10 cellular contexts compared by ENCODE assay signal in genomic region chr2:197304556-197305011, GRCh38. TPM values are rescaled to one million over a fixed set of nuclear protein-coding genes. Genes with fewer than 3 reads are reported as not detected.
DNase-seq lines count a peak whose midpoint lies in the region; ATAC-seq lines count a peak whose summit lies in the region.
"Had no signal": no experiment of that assay in that cellular context is flagged by ENCODE, and none has a peak within 500 bp of the region (broad histone marks: within the 10 kb centered on the region; RNA-seq: fewer than 3 reads in every experiment).

No MANE protein-coding gene starts in this region.

- ATAC-seq in activated CD4-positive, CD25-positive, alpha-beta regulatory T cell treated with anti-CD3 and anti-CD28 coated beads, Interleukin-2, amount 50 U/mL, for 24 hours, result peak; percentile 63 to 69
- ATAC-seq in HG02870 (IDR thresholded peaks at IDR 0.05; ENCODE audit: unreplicated experiment) (peak; percentile 28), T-cell (replicated peaks in 1 of 4) (peak in 2 of 4 experiments; percentile 28 to 34), GM21360 (IDR thresholded peaks at IDR 0.05; ENCODE audit: unreplicated experiment) (no peak)
- peak; percentile 77 for ATAC-seq in stimulated activated effector memory CD8-positive, alpha-beta T cell treated with anti-CD3 and anti-CD28 coated beads, Interleukin-12 subunit alpha, Interleukin-12 subunit beta, amount 100 ng/mL, for 72 hours
- ATAC-seq: Panc1 had no signal

- H3K9me3 Mint-ChIP-seq in T-cell, result no peaks in the 10 kb centered on the region
- H3K9me3 Mint-ChIP-seq in stimulated activated effector memory CD8-positive, alpha-beta T cell treated with anti-CD3 and anti-CD28 coated beads, Interleukin-12 subunit alpha, Interleukin-12 subunit beta, amount 100 ng/mL, for 72 hours, result no peaks in the 10 kb centered on the region

- CTCF ChIA-PET in T-cell (lab: Charles Lee), result interaction anchor here (1.3 to 5.3 kb wide), 7 partner anchors 10 to 113 kb away, joined by 3 to 29 read pairs (median 4); no protein-coding TSS in a partner anchor

- POLR2A ChIA-PET in T-cell (lab: Charles Lee), result interaction anchor here (0.9 to 2.9 kb wide), 7 partner anchors 10 to 110 kb away, joined by 3 to 19 read pairs (median 3); no protein-coding TSS in a partner anchor

- H3K4me1 Mint-ChIP-seq in T-cell, result peaks cover 87 to 94% (median 91%) of the 10 kb centered on the region in 3 donors
- peaks cover 76% of the 10 kb centered on the region for H3K4me1 Mint-ChIP-seq in stimulated activated effector memory CD8-positive, alpha-beta T cell treated with anti-CD3 and anti-CD28 coated beads, Interleukin-12 subunit alpha, Interleukin-12 subunit beta, amount 100 ng/mL, for 72 hours

- H3K27ac Mint-ChIP-seq in T-cell, result peak overlapping the region; percentile 99
- H3K27ac Mint-ChIP-seq in stimulated activated effector memory CD8-positive, alpha-beta T cell treated with anti-CD3 and anti-CD28 coated beads, Interleukin-12 subunit alpha, Interleukin-12 subunit beta, amount 100 ng/mL, for 72 hours, result peak overlapping the region; percentile 94

- no peak for DNase-seq in activated CD4-positive, CD25-positive, alpha-beta regulatory T cell treated with anti-CD3 and anti-CD28 coated beads, Interleukin-2, amount 50 U/mL, for 72 hours
- no peak for DNase-seq in T-cell
- DNase-seq in stimulated activated effector memory CD8-positive, alpha-beta T cell treated with anti-CD3 and anti-CD28 coated beads, Interleukin-12 subunit alpha, Interleukin-12 subunit beta, amount 100 ng/mL, for 72 hours (ENCODE audit: low spot score in 2 of 2), result no peak
- no peak for DNase-seq in pons (ENCODE audit: low spot score)
- DNase-seq in activated CD4-positive, CD25-positive, alpha-beta regulatory T cell (lab: John Stamatoyannopoulos, UW), result no peak
- DNase-seq: BE2C had no signal

- H3K4me3 Mint-ChIP-seq in T-cell, result peak overlapping the region; percentile 58 to 92 (median 78)
- H3K4me3 Mint-ChIP-seq in stimulated activated effector memory CD8-positive, alpha-beta T cell treated with anti-CD3 and anti-CD28 coated beads, Interleukin-12 subunit alpha, Interleukin-12 subunit beta, amount 100 ng/mL, for 72 hours, result peak overlapping the region; percentile 86

- no peaks in the 10 kb centered on the region for H3K27me3 Mint-ChIP-seq in T-cell

- peaks cover 25% of the 10 kb centered on the region for H3K36me3 Mint-ChIP-seq in T-cell
- H3K36me3 Mint-ChIP-seq in stimulated activated effector memory CD8-positive, alpha-beta T cell treated with anti-CD3 and anti-CD28 coated beads, Interleukin-12 subunit alpha, Interleukin-12 subunit beta, amount 100 ng/mL, for 72 hours, result peaks cover 83% of the 10 kb centered on the region

RNA-seq across cellular contexts. Expression of gene ANKRD44, which starts 6.0 kb away (rescaled TPM):
- total RNA-seq in T-cell, result 100 to 1,000 TPM; 225 to 333 (median 238) TPM
